Comparison of ENCODE assay signal across 32 cellular contexts in the genomic region with DNA sequence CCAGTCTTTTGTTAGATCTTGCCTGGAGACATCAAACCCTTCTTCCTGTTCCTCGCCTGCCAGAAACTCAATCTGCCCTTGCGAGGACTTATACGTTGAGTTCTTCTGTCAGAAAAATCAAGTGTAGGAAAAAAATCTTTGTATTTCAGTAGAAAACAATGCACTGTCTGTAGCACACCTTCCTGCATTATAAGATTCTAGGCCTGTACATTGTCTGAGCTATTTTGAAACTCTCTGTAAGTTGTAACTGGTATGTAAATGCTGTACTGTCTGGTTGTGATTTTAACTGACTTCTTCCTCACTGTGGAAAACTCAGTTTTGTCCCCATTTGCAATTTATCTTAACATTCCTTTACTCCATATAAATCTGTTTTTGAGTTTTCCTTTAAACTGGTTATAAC. TPM values are rescaled to one million over a fixed set of nuclear protein-coding genes. Genes with fewer than 3 reads are reported as not detected.
"Had no signal": no experiment of that assay in that cellular context is flagged by ENCODE, and none has a peak within 500 bp of the region (broad histone marks: within the 10 kb centered on the region; RNA-seq: fewer than 3 reads in every experiment).

No MANE protein-coding gene starts in this region.

- H3K27me3 Mint-ChIP-seq: activated T-helper 17 cell treated with anti-CD3 and anti-CD28 coated beads, Interleukin-2, amount 50 U/mL, for 72 hours; stimulated activated naive CD8-positive, alpha-beta T cell treated with anti-CD3 and anti-CD28 coated beads, Interleukin-15, Interleukin-2, amounts not matched to agents 100 ng/mL and 50 ng/mL, for 24 hours had no signal

- H3K4me1 Mint-ChIP-seq: activated T-helper 17 cell treated with anti-CD3 and anti-CD28 coated beads, Interleukin-2, amount 50 U/mL, for 72 hours had no signal

- DNase-seq: activated CD4-positive, alpha-beta memory T cell treated with anti-CD3 and anti-CD28 coated beads, Interleukin-2, amount 10 ng/mL, durations not matched to agents 7 days and 5 days; activated CD4-positive, alpha-beta T cell treated with anti-CD3 and anti-CD28 coated beads for 48 hours; activated CD8-positive, alpha-beta memory T cell treated with anti-CD3 and anti-CD28 coated beads, Interleukin-2, amount 50 U/mL, for 48 hours; activated gamma-delta T cell treated with Interleukin-2 at 50 U/mL for 16 hours; activated naive CD4-positive, alpha-beta T cell treated with anti-CD3 and anti-CD28 coated beads, Interleukin-2, amount 50 U/mL, for 16 hours; activated T-cell treated with anti-CD3 and anti-CD28 coated beads, Interleukin-2, amount 50 U/mL, for 4 hours; amniotic stem cell; brain microvascular endothelial cell; dorsolateral prefrontal cortex; effector memory CD4-positive, alpha-beta T cell; erythroblast; gastrocnemius medialis; hippocampal formation; kidney; left colon; naive B cell; right cardiac atrium; spleen; T1000; upper lobe of left lung had no signal

- H3K4me3 Mint-ChIP-seq: activated CD4-positive, alpha-beta memory T cell treated with anti-CD3 and anti-CD28 coated beads, Interleukin-2, amount 10 ng/mL, durations not matched to agents 7 days and 5 days; activated T-cell treated with anti-CD3 and anti-CD28 coated beads, Interleukin-2, amount 50 U/mL, for 4 hours; activated T-helper 17 cell treated with anti-CD3 and anti-CD28 coated beads, Interleukin-2, amount 50 U/mL, for 72 hours; mesothelial cell of epicardium; naive B cell; stimulated activated naive CD8-positive, alpha-beta T cell treated with anti-CD3 and anti-CD28 coated beads, Interleukin-15, Interleukin-2, amounts not matched to agents 100 ng/mL and 50 ng/mL, for 24 hours had no signal

- H3K4me3 ChIP-seq: coronary artery, dorsolateral prefrontal cortex, gastrocnemius medialis, spleen, thoracic aorta, upper lobe of left lung, vagina had no signal

- FAIRE-seq: astrocyte, kidney had no signal

- ATAC-seq: activated CD4-positive, CD25-positive, alpha-beta regulatory T cell treated with anti-CD3 and anti-CD28 coated beads, Interleukin-2, amount 50 U/mL, for 24 hours; activated T-cell treated with anti-CD3 and anti-CD28 coated beads, Interleukin-2, amount 50 U/mL, for 4 hours; activated T-helper 17 cell treated with anti-CD3 and anti-CD28 coated beads, Interleukin-2, amount 50 U/mL, for 72 hours; gastrocnemius medialis; left colon; right cardiac atrium had no signal

- H3K27ac ChIP-seq: brain microvascular endothelial cell, coronary artery, gastrocnemius medialis, thoracic aorta, upper lobe of left lung, vagina, WERI-Rb-1 had no signal

- H3K27me3 ChIP-seq: dorsolateral prefrontal cortex, gastrocnemius medialis, spleen, upper lobe of left lung, vagina had no signal

- H3K27ac Mint-ChIP-seq: activated CD4-positive, alpha-beta memory T cell treated with anti-CD3 and anti-CD28 coated beads, Interleukin-2, amount 10 ng/mL, durations not matched to agents 7 days and 5 days; activated T-helper 17 cell treated with anti-CD3 and anti-CD28 coated beads, Interleukin-2, amount 50 U/mL, for 72 hours; mesothelial cell of epicardium; naive B cell; stimulated activated naive CD8-positive, alpha-beta T cell treated with anti-CD3 and anti-CD28 coated beads, Interleukin-15, Interleukin-2, amounts not matched to agents 100 ng/mL and 50 ng/mL, for 24 hours had no signal

- H3K36me3 Mint-ChIP-seq: mesothelial cell of epicardium had no signal

- H3K9me3 Mint-ChIP-seq: activated CD4-positive, alpha-beta memory T cell treated with anti-CD3 and anti-CD28 coated beads, Interleukin-2, amount 10 ng/mL, durations not matched to agents 7 days and 5 days; activated T-cell treated with anti-CD3 and anti-CD28 coated beads, Interleukin-2, amount 50 U/mL, for 4 hours; activated T-helper 17 cell treated with anti-CD3 and anti-CD28 coated beads, Interleukin-2, amount 50 U/mL, for 72 hours; naive B cell; stimulated activated naive CD8-positive, alpha-beta T cell treated with anti-CD3 and anti-CD28 coated beads, Interleukin-15, Interleukin-2, amounts not matched to agents 100 ng/mL and 50 ng/mL, for 24 hours had no signal

- H3K9me3 ChIP-seq: gastrocnemius medialis, upper lobe of left lung, vagina had no signal

- H3K36me3 ChIP-seq: brain microvascular endothelial cell, gastrocnemius medialis, spleen, thoracic aorta, upper lobe of left lung, vagina, WERI-Rb-1 had no signal

- H3K4me1 ChIP-seq: vagina had no signal

RNA-seq across cellular contexts. Expression of a gene that starts 17.7 kb away (rescaled TPM):
- total RNA-seq: cerebellum, left colon, lower leg skin, mesothelial cell of epicardium, subcutaneous adipose tissue, vagina had no signal
